ENCODE assay signal across 14 cellular contexts in genomic region chr1:171793656-171794055, GRCh38. TPM values are rescaled to one million over a fixed set of nuclear protein-coding genes. Genes with fewer than 3 reads are reported as not detected.
DNase-seq lines count a peak whose midpoint lies in the region; ATAC-seq, FAIRE-seq and TF ChIP-seq lines count a peak whose summit lies in the region.
"Had no signal": no experiment of that assay in that cellular context is flagged by ENCODE, and none has a peak within 500 bp of the region (broad histone marks: within the 10 kb centered on the region; RNA-seq: fewer than 3 reads in every experiment).

No MANE protein-coding gene starts in this region.

- TF ChIP-seq CTCF in PC-3 (conservative IDR thresholded peaks at IDR 0.05; ENCODE audit: low read depth, low read length) (no peak), K562 (IDR thresholded peaks at IDR 0.05 in 2 of 3, conservative IDR thresholded peaks at IDR 0.05 in 1 of 3; ENCODE audit: insufficient read depth in 2 of 3, low read depth in 1 of 3, low read length in 3 of 3) (no peak)

- 75% methylated on average over 1 of the region's 1 CpG for WGBS in K562 (ENCODE audit: insufficient coverage, low coverage, missing lambda C conversion rate)

- POLR2A ChIA-PET in activated CD4-positive, alpha-beta T cell treated with anti-CD3 and anti-CD28 coated beads for 36 hours (lab: Charles Lee), result no interaction called here
- POLR2A ChIA-PET in PC-3 (lab: Charles Lee; ENCODE audit: unreplicated experiment), result interaction anchor here (0.6 kb wide), 1 partner anchor 228 kb away, joined by 5 read pairs; no protein-coding TSS in a partner anchor
- POLR2A ChIA-PET in K562 (lab: Yijun Ruan, JAX), result interaction anchor here (1.1 kb wide), 1 partner anchor 18 kb away, joined by 5 read pairs; no protein-coding TSS in a partner anchor

- H2AFZ ChIP-seq in PC-3 (ENCODE audit: low read length) (no peak overlapping the region), K562 (ENCODE audit: low read depth, low read length) (no peak overlapping the region)

- H3K9ac ChIP-seq in PC-3 (ENCODE audit: low read length) (no peak overlapping the region), K562 (ENCODE audit: insufficient read depth in 1 of 2, low read depth in 2 of 2, low read length in 2 of 2) (no peak overlapping the region)

- H3K27me3 Mint-ChIP-seq in activated CD4-positive, alpha-beta T cell treated with anti-CD3 and anti-CD28 coated beads for 36 hours, result no peaks in the 10 kb centered on the region
- H3K27me3 Mint-ChIP-seq in natural killer cell treated with Interleukin-12 subunit alpha and Interleukin-12 subunit beta and Interleukin-15 and Interleukin-18, amount 100 ng/mL, for 72 hours, result no peaks in the 10 kb centered on the region
- H3K27me3 Mint-ChIP-seq: dendritic cell treated with granulocyte-macrophage colony-stimulating factor and Interleukin-4, amounts not matched to agents 40 ng/mL and 50 ng/mL, for 4 days had no signal

- H3K4me2 ChIP-seq in PC-3 (ENCODE audit: low read length) (peak overlapping the region; percentile 35; the same call in 1 of the 2 replicates), K562 (ENCODE audit: insufficient read depth, low read length) (no peak overlapping the region)
- H3K4me2 ChIP-seq: A549 had no signal

- peaks cover 29% of the 10 kb centered on the region for H3K4me1 Mint-ChIP-seq in activated CD4-positive, alpha-beta T cell treated with anti-CD3 and anti-CD28 coated beads for 36 hours
- peaks cover 21 to 22% of the 10 kb centered on the region in 2 donors for H3K4me1 Mint-ChIP-seq in natural killer cell treated with Interleukin-12 subunit alpha and Interleukin-12 subunit beta and Interleukin-15 and Interleukin-18, amount 100 ng/mL, for 72 hours (ENCODE audit: low read depth in 2 of 2)

- peak; percentile 34 for ATAC-seq in activated CD4-positive, alpha-beta T cell treated with anti-CD3 and anti-CD28 coated beads for 36 hours
- ATAC-seq in PC-3 (peak; percentile 11), K562 (no peak), HG03342 (IDR thresholded peaks at IDR 0.05; ENCODE audit: unreplicated experiment) (no peak)
- peak in 1 of 2 donors; percentile 36 for ATAC-seq in natural killer cell treated with Interleukin-12 subunit alpha and Interleukin-12 subunit beta and Interleukin-15 and Interleukin-18, amount 100 ng/mL, for 72 hours
- ATAC-seq: A549 had no signal

- FAIRE-seq in K562 (lab: Jason Lieb, UNC), result no peak
- FAIRE-seq: A549 had no signal

- H3K27me3 ChIP-seq in PC-3 (ENCODE audit: low read length) (no peaks in the 10 kb centered on the region), K562 (ENCODE audit: control insufficient read depth in 2 of 2, insufficient read depth in 2 of 2, low read length in 2 of 2) (no peaks in the 10 kb centered on the region)
- H3K27me3 ChIP-seq: neutrophil had no signal

- peak overlapping the region; percentile 95 for H3K27ac Mint-ChIP-seq in activated CD4-positive, alpha-beta T cell treated with anti-CD3 and anti-CD28 coated beads for 36 hours
- peak overlapping the region; percentile 95 to 99 for H3K27ac Mint-ChIP-seq in natural killer cell treated with Interleukin-12 subunit alpha and Interleukin-12 subunit beta and Interleukin-15 and Interleukin-18, amount 100 ng/mL, for 72 hours
- H3K27ac Mint-ChIP-seq: dendritic cell treated with granulocyte-macrophage colony-stimulating factor and Interleukin-4, amounts not matched to agents 40 ng/mL and 50 ng/mL, for 4 days had no signal

- H3K9me2 ChIP-seq in PC-3 (replicated peaks; ENCODE audit: low read length), result no peaks in the 10 kb centered on the region

- H3K36me3 ChIP-seq in PC-3 (ENCODE audit: low read depth, low read length) (peaks cover 91% of the 10 kb centered on the region), K562 (ENCODE audit: control insufficient read depth, insufficient read depth, low read length) (peaks cover 94% of the 10 kb centered on the region)

- H3K4me3 ChIP-seq in PC-3 (ENCODE audit: low read length) (no peak overlapping the region), K562 (no peak overlapping the region)
- H3K4me3 ChIP-seq: A549 had no signal

- CTCF ChIA-PET in activated CD4-positive, alpha-beta T cell treated with anti-CD3 and anti-CD28 coated beads for 36 hours (lab: Charles Lee), result interaction anchor here (1.0 to 2.3 kb wide), 3 partner anchors 9 to 144 kb away, joined by 3 to 5 read pairs (median 5); no protein-coding TSS in a partner anchor
- CTCF ChIA-PET in PC-3 (lab: Charles Lee) (no interaction called here), K562 (lab: Yijun Ruan, JAX; ENCODE audit: low intra/inter-chr PET ratio) (no interaction called here)

- DNase-seq in activated CD4-positive, alpha-beta T cell treated with anti-CD3 and anti-CD28 coated beads for 36 hours, result no peak
- DNase-seq in activated CD4-positive, alpha-beta T cell treated with anti-CD3 and anti-CD28 coated beads for 48 hours, result no peak
- DNase-seq in PC-3 (no peak), K562 (ENCODE audit: extremely low read depth in 1 of 4, low spot score in 3 of 4) (no peak), HuH-7 (ENCODE audit: low spot score) (no peak), NCI-H1417 (lab: John Stamatoyannopoulos, UW) (no peak)
- DNase-seq in natural killer cell treated with Interleukin-12 subunit alpha and Interleukin-12 subunit beta and Interleukin-15 and Interleukin-18, amount 100 ng/mL, for 72 hours (ENCODE audit: low spot score), result no peak
- DNase-seq: KG1, NCI-H146, NCI-H524 had no signal

- no peak for TF ChIP-seq EP300 in K562 (IDR thresholded peaks at IDR 0.05; ENCODE audit: low read length)

- H3F3A ChIP-seq in PC-3 (ENCODE audit: low read length, unreplicated experiment), result peaks cover 9% of the 10 kb centered on the region

- peaks cover 18% of the 10 kb centered on the region for H3K4me1 ChIP-seq in PC-3 (ENCODE audit: insufficient read depth, low read length)
- H3K4me1 ChIP-seq in K562 (replicated peaks in 1 of 2; ENCODE audit: control insufficient read depth in 2 of 2, insufficient read depth in 2 of 2, low read length in 2 of 2), result peaks cover 0 to 9% of the 10 kb centered on the region in 2 experiments; a peak in 3 of 5 replicates
- H3K4me1 ChIP-seq: A549 had no signal

- no peaks in the 10 kb centered on the region for H3K9me3 ChIP-seq in PC-3 (ENCODE audit: low read length)
- H3K9me3 ChIP-seq in K562 (replicated peaks; ENCODE audit: control insufficient read depth, insufficient read depth, low read depth, low read length), result no peaks in the 10 kb centered on the region
- H3K9me3 ChIP-seq: A549, neutrophil had no signal

- H4K20me1 ChIP-seq in PC-3 (ENCODE audit: low read length) (0 out of 2 replicates have a peak, but pooled peaks cover 5% of the 10 kb centered on the region), K562 (replicated peaks; ENCODE audit: control insufficient read depth, insufficient read depth, low read length) (no peaks in the 10 kb centered on the region)

- H3K4me3 Mint-ChIP-seq in activated CD4-positive, alpha-beta T cell treated with anti-CD3 and anti-CD28 coated beads for 36 hours, result no peak overlapping the region
- H3K4me3 Mint-ChIP-seq in natural killer cell treated with Interleukin-12 subunit alpha and Interleukin-12 subunit beta and Interleukin-15 and Interleukin-18, amount 100 ng/mL, for 72 hours, result peak overlapping the region; percentile 88
- H3K4me3 Mint-ChIP-seq: dendritic cell treated with granulocyte-macrophage colony-stimulating factor and Interleukin-4, amounts not matched to agents 40 ng/mL and 50 ng/mL, for 4 days had no signal

- H3K79me2 ChIP-seq in PC-3 (ENCODE audit: low read length) (peaks cover 31% of the 10 kb centered on the region), K562 (ENCODE audit: control insufficient read depth, insufficient read depth, low read length) (peaks cover 2% of the 10 kb centered on the region; the same call in 1 of the 3 replicates)

- intact Hi-C loops in activated CD4-positive, alpha-beta T cell treated with anti-CD3 and anti-CD28 coated beads for 36 hours (cut with DNase I, micrococcal nuclease), result loop anchor here (1.0 to 5.0 kb wide), 4 partner anchors 12 to 196 kb away; partner anchors contain the start of genes METTL13 (in 2 of the 2) and DNM3 (in 1 of the 2)
- intact Hi-C loops in PC-3 (cut with micrococcal nuclease), result no loop called here
- intact Hi-C loops in K562 (cut with micrococcal nuclease), result no loop called here

- no peak for TF ChIP-seq POLR2A in K562 (conservative IDR thresholded peaks at IDR 0.05)

- in situ Hi-C loops in K562 (cut with MboI), result no loop called here

- no peak for TF ChIP-seq RAD21 in K562 (CRISPR knock-in tag; conservative IDR thresholded peaks at IDR 0.05 in 1 of 2, IDR thresholded peaks at IDR 0.05 in 1 of 2)

- no peaks in the 10 kb centered on the region for H3K9me1 ChIP-seq in K562 (ENCODE audit: control insufficient read depth, insufficient read depth, low read length)

- no TSS peak for BruUV-seq in PC-3 (replicated peaks; lab: Mats Ljungman, UMichigan)
- no TSS peak for BruUV-seq in K562 (replicated peaks; lab: Mats Ljungman, UMichigan)

- no peaks in the 10 kb centered on the region for H3K9me3 Mint-ChIP-seq in activated CD4-positive, alpha-beta T cell treated with anti-CD3 and anti-CD28 coated beads for 36 hours (ENCODE audit: low read depth)
- no peaks in the 10 kb centered on the region for H3K9me3 Mint-ChIP-seq in natural killer cell treated with Interleukin-12 subunit alpha and Interleukin-12 subunit beta and Interleukin-15 and Interleukin-18, amount 100 ng/mL, for 72 hours
- H3K9me3 Mint-ChIP-seq: dendritic cell treated with granulocyte-macrophage colony-stimulating factor and Interleukin-4, amounts not matched to agents 40 ng/mL and 50 ng/mL, for 4 days had no signal

- H3K27ac ChIP-seq in PC-3 (ENCODE audit: low read length) (peak overlapping the region; percentile 58), K562 (ENCODE audit: extremely low read depth, low read depth, low read length) (no peak overlapping the region; the same call in 2 of the 3 replicates)
- H3K27ac ChIP-seq: A549, neutrophil had no signal

- H3K36me3 Mint-ChIP-seq in activated CD4-positive, alpha-beta T cell treated with anti-CD3 and anti-CD28 coated beads for 36 hours (ENCODE audit: low read depth), result peaks cover 79% of the 10 kb centered on the region
- peaks cover 47% of the 10 kb centered on the region for H3K36me3 Mint-ChIP-seq in natural killer cell treated with Interleukin-12 subunit alpha and Interleukin-12 subunit beta and Interleukin-15 and Interleukin-18, amount 100 ng/mL, for 72 hours

RNA-seq across cellular contexts. Expression of gene METTL13, which starts 12.2 kb away (rescaled TPM):
- total RNA-seq in activated CD4-positive, alpha-beta T cell treated with anti-CD3 and anti-CD28 coated beads for 36 hours, result 10 to 100 TPM; 41.1 to 52.9 TPM
- total RNA-seq in PC-3 (2014; rRNA removed), result 115 and 138 TPM in 2 replicates
- 47.4 and 58.7 TPM in 2 replicates for total RNA-seq in K562 (2011; cell fraction: chromatin; rRNA removed; ENCODE audit: low replicate concordance)
- 46.6 and 59.0 TPM in 2 replicates for total RNA-seq in K562 (2011; cell fraction: nucleolus; rRNA removed)
- total RNA-seq in K562 (2011; cell fraction: nucleoplasm; rRNA removed), result 42.7 and 43.7 TPM in 2 replicates
- total RNA-seq in K562 (2014; rRNA removed), result 49.3 and 65.1 TPM in 2 replicates
- 46.2 and 51.9 TPM in 2 replicates for total RNA-seq in K562 (2014; rRNA removed; fragmentation: Illumina TruSeq; extraction: Trizol)
- total RNA-seq in K562 (2015; rRNA removed; fragmentation: Illumina TruSeq; extraction: Trizol), result 50.5 and 54.9 TPM in 2 replicates
- 54.9 and 62.0 TPM in 2 replicates for total RNA-seq in K562 (2021)
- 53.5 and 70.9 TPM in 2 replicates for polyA plus RNA-seq in K562 (2011; rRNA removed)
- polyA plus RNA-seq in K562 (2011; cell fraction: cytosol; rRNA removed), result 49.3 and 54.9 TPM in 2 replicates
- polyA plus RNA-seq in K562 (2011; cell fraction: nucleus; rRNA removed), result 39.0 and 45.5 TPM in 2 replicates
- polyA plus RNA-seq in K562 (2012), result 35.2 and 62.5 TPM in 2 replicates
- 61.3 and 78.9 TPM in 2 replicates for polyA plus RNA-seq in K562 (2014; fragmentation: Illumina TruSeq; extraction: Trizol)
- polyA plus RNA-seq in K562 (2014; fragmentation: Nextera tagmentation; extraction: Ambion mirVana), result 10 to 100 TPM; 18.9 to 23.4 TPM
- 55.2 and 59.7 TPM in 2 replicates for polyA plus RNA-seq in K562 (2014; rRNA removed)
- 75.6 and 111 TPM in 2 replicates for polyA minus RNA-seq in K562 (2011; rRNA and poly(A)+ RNA removed)
- polyA minus RNA-seq in K562 (2011; cell fraction: cytosol; rRNA and poly(A)+ RNA removed), result 36.8 and 46.1 TPM in 2 replicates
- polyA minus RNA-seq in K562 (2011; cell fraction: nucleus; rRNA and poly(A)+ RNA removed), result 26.3 and 31.2 TPM in 2 replicates
- 10 to 100 TPM; 40.5 to 69.8 TPM for total RNA-seq in natural killer cell treated with Interleukin-12 subunit alpha and Interleukin-12 subunit beta and Interleukin-15 and Interleukin-18, amount 100 ng/mL, for 72 hours

RNA-seq across cellular contexts. Expression of gene DNM3, which starts 47.6 kb away (rescaled TPM):
- total RNA-seq in activated CD4-positive, alpha-beta T cell treated with anti-CD3 and anti-CD28 coated beads for 36 hours, result 1 to 10 TPM; 1.1 to 1.4 TPM
- total RNA-seq in PC-3 (2014; rRNA removed) (0.46 and 0.98 TPM in 2 replicates), K562 (2014; rRNA removed) (0.33 TPM in 1 of 2 replicates, not detected in the other), K562 (2014; rRNA removed; fragmentation: Illumina TruSeq; extraction: Trizol) (0.36 and 0.38 TPM in 2 replicates), K562 (2015; rRNA removed; fragmentation: Illumina TruSeq; extraction: Trizol) (0.29 and 0.30 TPM in 2 replicates), K562 (2021) (0.16 and 0.29 TPM in 2 replicates)
- 0.62 and 2.8 TPM in 2 replicates for total RNA-seq in K562 (2011; cell fraction: chromatin; rRNA removed; ENCODE audit: low replicate concordance)
- total RNA-seq in K562 (2011; cell fraction: nucleolus; rRNA removed), result 0.50 and 0.66 TPM in 2 replicates
- total RNA-seq in K562 (2011; cell fraction: nucleoplasm; rRNA removed), result 0.73 and 0.76 TPM in 2 replicates
- polyA plus RNA-seq in K562 (2011; rRNA removed) (0.11 and 0.21 TPM in 2 replicates), K562 (2014; fragmentation: Illumina TruSeq; extraction: Trizol) (0.11 and 0.24 TPM in 2 replicates), K562 (2014; fragmentation: Nextera tagmentation; extraction: Ambion mirVana) (under 1 TPM; 0.10 to 0.17 TPM), K562 (2014; rRNA removed) (0.08 and 0.32 TPM in 2 replicates)
- polyA plus RNA-seq in K562 (2011; cell fraction: cytosol; rRNA removed), result 0.12 and 0.15 TPM in 2 replicates
- 0.23 and 0.38 TPM in 2 replicates for polyA plus RNA-seq in K562 (2011; cell fraction: nucleus; rRNA removed)
- 0.13 and 0.58 TPM in 2 replicates for polyA plus RNA-seq in K562 (2012)
- 0.70 and 1.6 TPM in 2 replicates for polyA minus RNA-seq in K562 (2011; rRNA and poly(A)+ RNA removed)
- polyA minus RNA-seq in K562 (2011; cell fraction: cytosol; rRNA and poly(A)+ RNA removed), result 0.29 and 1.2 TPM in 2 replicates
- 1.2 and 1.7 TPM in 2 replicates for polyA minus RNA-seq in K562 (2011; cell fraction: nucleus; rRNA and poly(A)+ RNA removed)
- total RNA-seq in natural killer cell treated with Interleukin-12 subunit alpha and Interleukin-12 subunit beta and Interleukin-15 and Interleukin-18, amount 100 ng/mL, for 72 hours, result 1 to 10 TPM; 1.5 to 3.5 TPM

RNA-seq across cellular contexts. Expression of gene VAMP4, which starts 51.8 kb away (rescaled TPM):
- total RNA-seq in activated CD4-positive, alpha-beta T cell treated with anti-CD3 and anti-CD28 coated beads for 36 hours, result 10 to 100 TPM in 1 of 2 experiments, 1 to 10 TPM in 1; 9.7 to 11.6 TPM
- total RNA-seq in PC-3 (2014; rRNA removed) (5.2 and 7.2 TPM in 2 replicates), K562 (2014; rRNA removed) (5.1 and 6.5 TPM in 2 replicates), K562 (2014; rRNA removed; fragmentation: Illumina TruSeq; extraction: Trizol) (12.3 and 14.7 TPM in 2 replicates), K562 (2015; rRNA removed; fragmentation: Illumina TruSeq; extraction: Trizol) (10.0 and 11.1 TPM in 2 replicates), K562 (2021) (12.3 and 13.7 TPM in 2 replicates)
- 3.1 and 14.9 TPM in 2 replicates for total RNA-seq in K562 (2011; cell fraction: chromatin; rRNA removed; ENCODE audit: low replicate concordance)
- 2.2 and 2.4 TPM in 2 replicates for total RNA-seq in K562 (2011; cell fraction: nucleolus; rRNA removed)
- total RNA-seq in K562 (2011; cell fraction: nucleoplasm; rRNA removed), result 6.6 and 16.6 TPM in 2 replicates
- polyA plus RNA-seq in K562 (2011; rRNA removed) (12.5 and 21.4 TPM in 2 replicates), K562 (2014; fragmentation: Illumina TruSeq; extraction: Trizol) (12.4 and 14.0 TPM in 2 replicates), K562 (2014; fragmentation: Nextera tagmentation; extraction: Ambion mirVana) (1 to 10 TPM; 3.3 to 4.1 TPM), K562 (2014; rRNA removed) (11.4 and 11.9 TPM in 2 replicates)
- polyA plus RNA-seq in K562 (2011; cell fraction: cytosol; rRNA removed), result 2.5 and 4.6 TPM in 2 replicates
- 10.3 and 12.6 TPM in 2 replicates for polyA plus RNA-seq in K562 (2011; cell fraction: nucleus; rRNA removed)
- 12.7 and 15.1 TPM in 2 replicates for polyA plus RNA-seq in K562 (2012)
- 11.1 and 11.3 TPM in 2 replicates for polyA minus RNA-seq in K562 (2011; rRNA and poly(A)+ RNA removed)
- polyA minus RNA-seq in K562 (2011; cell fraction: cytosol; rRNA and poly(A)+ RNA removed), result 7.7 and 8.4 TPM in 2 replicates
- polyA minus RNA-seq in K562 (2011; cell fraction: nucleus; rRNA and poly(A)+ RNA removed), result 4.6 and 7.4 TPM in 2 replicates
- 10 to 100 TPM; 12.2 to 13.8 TPM for total RNA-seq in natural killer cell treated with Interleukin-12 subunit alpha and Interleukin-12 subunit beta and Interleukin-15 and Interleukin-18, amount 100 ng/mL, for 72 hours

Comparison
In these comparisons a context has a peak if more than half of its experiments do, and no peak if none do; other contexts are left out.
1. ATAC-seq: peak in activated CD4-positive, alpha-beta T cell treated with anti-CD3 and anti-CD28 coated beads for 36 hours (single experiment) and PC-3 (single experiment); none in K562 (single experiment) and HG03342 (single experiment).
2. intact Hi-C loops: an anchor here in activated CD4-positive, alpha-beta T cell treated with anti-CD3 and anti-CD28 coated beads for 36 hours (1.0 to 5.0 kb wide); none called in PC-3 and K562.